Comparison of ENCODE assay signal across 19 cellular contexts in the genomic region with DNA sequence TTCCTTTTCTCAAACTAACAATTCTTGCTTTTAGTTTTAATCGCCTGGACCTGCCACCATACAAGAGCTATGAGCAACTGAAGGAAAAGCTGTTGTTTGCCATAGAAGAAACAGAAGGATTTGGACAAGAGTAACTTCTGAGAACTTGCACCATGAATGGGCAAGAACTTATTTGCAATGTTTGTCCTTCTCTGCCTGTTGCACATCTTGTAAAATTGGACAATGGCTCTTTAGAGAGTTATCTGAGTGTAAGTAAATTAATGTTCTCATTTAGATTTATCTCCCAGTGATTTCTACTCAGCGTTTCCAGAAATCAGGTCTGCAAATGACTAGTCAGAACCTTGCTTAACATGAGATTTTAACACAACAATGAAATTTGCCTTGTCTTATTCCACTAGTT. TPM values are rescaled to one million over a fixed set of nuclear protein-coding genes. Genes with fewer than 3 reads are reported as not detected.
DNase-seq lines count a peak whose midpoint lies in the region; ATAC-seq and TF ChIP-seq lines count a peak whose summit lies in the region.
"Had no signal": no experiment of that assay in that cellular context is flagged by ENCODE, and none has a peak within 500 bp of the region (broad histone marks: within the 10 kb centered on the region; RNA-seq: fewer than 3 reads in every experiment).

No MANE protein-coding gene starts in this region.

- H3K9me3 Mint-ChIP-seq in natural killer cell: no peaks in the 10 kb centered on the region
- H3K9me3 Mint-ChIP-seq in natural killer cell treated with Interleukin-12 subunit alpha and Interleukin-12 subunit beta and Interleukin-15 and Interleukin-18, amount 100 ng/mL, for 72 hours: no peaks in the 10 kb centered on the region
- H3K9me3 Mint-ChIP-seq: CD14-positive monocyte; CD4-positive, alpha-beta memory T cell had no signal

- ATAC-seq in natural killer cell (no peak), HG03460 (IDR thresholded peaks at IDR 0.05; ENCODE audit: unreplicated experiment) (no peak)
- no peak for ATAC-seq in natural killer cell treated with Interleukin-12 subunit alpha and Interleukin-12 subunit beta and Interleukin-15 and Interleukin-18, amount 100 ng/mL, for 72 hours
- ATAC-seq: HCT116 had no signal

- peak overlapping the region; percentile 8 to 62 for H3K27ac Mint-ChIP-seq in natural killer cell
- H3K27ac Mint-ChIP-seq in natural killer cell treated with Interleukin-12 subunit alpha and Interleukin-12 subunit beta and Interleukin-15 and Interleukin-18, amount 100 ng/mL, for 72 hours: peak overlapping the region in 1 of 2 donors; percentile 33
- H3K27ac Mint-ChIP-seq: CD14-positive monocyte had no signal

- H3K27me3 Mint-ChIP-seq in natural killer cell (ENCODE audit: low read depth in 2 of 2): no peaks in the 10 kb centered on the region
- H3K27me3 Mint-ChIP-seq in natural killer cell treated with Interleukin-12 subunit alpha and Interleukin-12 subunit beta and Interleukin-15 and Interleukin-18, amount 100 ng/mL, for 72 hours: no peaks in the 10 kb centered on the region
- H3K27me3 Mint-ChIP-seq: CD4-positive, alpha-beta memory T cell had no signal

- H3K4me3 Mint-ChIP-seq in natural killer cell: no peak overlapping the region
- no peak overlapping the region for H3K4me3 Mint-ChIP-seq in natural killer cell treated with Interleukin-12 subunit alpha and Interleukin-12 subunit beta and Interleukin-15 and Interleukin-18, amount 100 ng/mL, for 72 hours
- H3K4me3 Mint-ChIP-seq: CD14-positive monocyte; CD4-positive, alpha-beta memory T cell had no signal

- peaks cover 9 to 15% of the 10 kb centered on the region in 2 donors for H3K4me1 Mint-ChIP-seq in natural killer cell
- H3K4me1 Mint-ChIP-seq in natural killer cell treated with Interleukin-12 subunit alpha and Interleukin-12 subunit beta and Interleukin-15 and Interleukin-18, amount 100 ng/mL, for 72 hours (ENCODE audit: low read depth in 2 of 2): peaks cover 0 to under 1% of the 10 kb centered on the region in 2 donors
- H3K4me1 Mint-ChIP-seq: CD14-positive monocyte had no signal

- intact Hi-C loops in natural killer cell (cut with micrococcal nuclease): no loop called here

- TF ChIP-seq CTCF in natural killer cell (IDR thresholded peaks at IDR 0.05): no peak

- H3K36me3 Mint-ChIP-seq in natural killer cell: no peaks in the 10 kb centered on the region
- H3K36me3 Mint-ChIP-seq in natural killer cell treated with Interleukin-12 subunit alpha and Interleukin-12 subunit beta and Interleukin-15 and Interleukin-18, amount 100 ng/mL, for 72 hours: peaks cover 7% of the 10 kb centered on the region

- H3K27ac ChIP-seq in caudate nucleus (ENCODE audit: low read depth, low read length) (peak overlapping the region; percentile 32), temporal lobe (ENCODE audit: low read depth, low read length) (peak overlapping the region; percentile 33)
- H3K27ac ChIP-seq: BLaER1 had no signal

- DNase-seq in natural killer cell (no peak), caudate nucleus (lab: John Stamatoyannopoulos, UW) (no peak), medulla oblongata (ENCODE audit: extremely low spot score) (peak; percentile 42), NCI-H187 (lab: John Stamatoyannopoulos, UW) (no peak), GM19240 (ENCODE audit: insufficient read length, low spot score) (no peak)
- no peak for DNase-seq in natural killer cell treated with Interleukin-12 subunit alpha and Interleukin-12 subunit beta and Interleukin-15 and Interleukin-18, amount 100 ng/mL, for 72 hours (ENCODE audit: low spot score)
- DNase-seq: 8988T; Calu3; CD4-positive, alpha-beta memory T cell; DMS79 treated with DMSO at 0.1 percent for 48 hours; GF-D8; GOT3; H7; IMR-90 had no signal

RNA-seq across cellular contexts. Expression of gene DYNLRB1, which starts 8.6 kb away (rescaled TPM):
- total RNA-seq in natural killer cell (10 to 100 TPM; 58.7 to 65.5 (median 61.4) TPM), temporal lobe (28.0 TPM)
- 100 to 1,000 TPM in 1 of 2 donors, 10 to 100 TPM in 1; 71.4 to 120 TPM for total RNA-seq in natural killer cell treated with Interleukin-12 subunit alpha and Interleukin-12 subunit beta and Interleukin-15 and Interleukin-18, amount 100 ng/mL, for 72 hours

RNA-seq across cellular contexts. Expression of gene MAP1LC3A, which starts 50.9 kb away (rescaled TPM):
- total RNA-seq in natural killer cell: 10 to 100 TPM; 12.7 to 20.4 (median 19.8) TPM
- 1 to 10 TPM; 5.3 to 6.4 TPM for total RNA-seq in natural killer cell treated with Interleukin-12 subunit alpha and Interleukin-12 subunit beta and Interleukin-15 and Interleukin-18, amount 100 ng/mL, for 72 hours
- 49.2 TPM for total RNA-seq in temporal lobe
